Comparison of ENCODE assay signal across 20 cellular contexts in genomic region chr9:86752727-86753126, GRCh38.
"Had no signal": no experiment of that assay in that cellular context is flagged by ENCODE, and none has a peak within 500 bp of the region (broad histone marks: within the 10 kb centered on the region; RNA-seq: fewer than 3 reads in every experiment).

No MANE protein-coding gene starts in this region.

- H3K36me3 ChIP-seq: MG63, SJSA1 had no signal

- H3K4me3 ChIP-seq: MG63, SJSA1, SK-N-MC had no signal

- H3K4me1 ChIP-seq: SJSA1 had no signal

- H3K27ac ChIP-seq: SJSA1, SK-N-MC had no signal

- H3K9me3 ChIP-seq: MG63, SJSA1 had no signal

- DNase-seq: Karpas-422, KG1, MG63, NCI-H1092, NCI-H1105 treated with DMSO at 0.1 percent for 48 hours, NCI-H1417 treated with DMSO at 0.1 percent for 48 hours, NCI-H146, NCI-H187, NCI-H2029, NCI-H2081 treated with DMSO at 0.1 percent for 48 hours, NCI-H2171, NCI-H345, NCI-H446 treated with DMSO at 0.1 percent for 48 hours, NCI-H510A treated with DMSO at 0.1 percent for 48 hours, NCI-H526, Right ventricle myocardium superior, RPMI8226, SIG-M5 had no signal

- H3K27me3 ChIP-seq: MG63, SJSA1 had no signal
